In genomic region chrX:105098812-105099211, GRCh38 we compare ENCODE assay signal across 17 cellular contexts.
DNase-seq lines count a peak whose midpoint lies in the region; ATAC-seq, FAIRE-seq and TF ChIP-seq lines count a peak whose summit lies in the region.
"Had no signal": no experiment of that assay in that cellular context is flagged by ENCODE, and none has a peak within 500 bp of the region (broad histone marks: within the 10 kb centered on the region; RNA-seq: fewer than 3 reads in every experiment).

No MANE protein-coding gene starts in this region.

- H3K27me3 Mint-ChIP-seq in astrocyte (ENCODE audit: low read depth, unreplicated experiment) (no peaks in the 10 kb centered on the region), mesothelial cell of epicardium (ENCODE audit: low read depth) (no peaks in the 10 kb centered on the region)
- no peaks in the 10 kb centered on the region for H3K27me3 Mint-ChIP-seq in activated CD4-positive, alpha-beta T cell treated with anti-CD3 and anti-CD28 coated beads, Interleukin-2, amount 10 ng/mL, durations not matched to agents 24 days and 14 days
- H3K27me3 Mint-ChIP-seq: B cell; CD4-positive, alpha-beta T cell had no signal

- H3K9ac ChIP-seq in HepG2 (ENCODE audit: insufficient read depth, low read depth, low read length) (no peak overlapping the region), astrocyte (ENCODE audit: low read length) (no peak overlapping the region)

- no peak for TF ChIP-seq RAD21 in HepG2 (CRISPR knock-in tag; IDR thresholded peaks at IDR 0.05)

- H3K4me1 Mint-ChIP-seq in astrocyte (ENCODE audit: low read depth, unreplicated experiment): no peaks in the 10 kb centered on the region
- no peaks in the 10 kb centered on the region for H3K4me1 Mint-ChIP-seq in activated CD4-positive, alpha-beta T cell treated with anti-CD3 and anti-CD28 coated beads, Interleukin-2, amount 10 ng/mL, durations not matched to agents 24 days and 14 days
- H3K4me1 Mint-ChIP-seq in mesothelial cell of epicardium: no peaks in the 10 kb centered on the region
- H3K4me1 Mint-ChIP-seq: B cell had no signal

- H3K4me3 ChIP-seq in HepG2 (replicated peaks in 1 of 3; ENCODE audit: insufficient read depth in 1 of 3, low read depth in 2 of 3, low read length in 3 of 3) (no peak overlapping the region), right lobe of liver (no peak overlapping the region), astrocyte (ENCODE audit: insufficient read depth, low read depth, low read length) (no peak overlapping the region), epithelial cell of esophagus (ENCODE audit: low read length) (no peak overlapping the region)

- in situ Hi-C loops in HepG2 (cut with HindIII; ENCODE audit: extremely low pct_ligation_motif_present, low pct_unique_long_range_greater_than_20kb): no loop called here

- intact Hi-C loops in HepG2 (cut with micrococcal nuclease; ENCODE audit: unreplicated experiment): no loop called here
- intact Hi-C loops in right lobe of liver (cut with DNase I): no loop called here
- intact Hi-C loops in activated CD4-positive, alpha-beta T cell treated with anti-CD3 and anti-CD28 coated beads, Interleukin-2, amount 10 ng/mL, durations not matched to agents 24 days and 14 days (cut with micrococcal nuclease): no loop called here

- WGBS in HepG2 (ENCODE audit: low lambda C conversion rate): 8% methylated on average over 4 of the region's 4 CpGs
- WGBS in right lobe of liver (ENCODE audit: insufficient coverage, low coverage, low lambda C conversion rate, missing lambda C conversion rate): 63% methylated on average over 4 of the region's 4 CpGs

- H3K4me3 Mint-ChIP-seq in astrocyte (ENCODE audit: unreplicated experiment) (no peak overlapping the region), mesothelial cell of epicardium (no peak overlapping the region)
- no peak overlapping the region for H3K4me3 Mint-ChIP-seq in activated CD4-positive, alpha-beta T cell treated with anti-CD3 and anti-CD28 coated beads, Interleukin-2, amount 10 ng/mL, durations not matched to agents 24 days and 14 days
- H3K4me3 Mint-ChIP-seq: B cell; CD4-positive, alpha-beta T cell; HFFc6 had no signal

- CTCF ChIA-PET in HepG2 (lab: Yijun Ruan, JAX; ENCODE audit: low intra/inter-chr PET ratio, low total read pairs): no interaction called here

- H3K36me3 ChIP-seq in HepG2 (replicated peaks in 1 of 2; ENCODE audit: control insufficient read depth in 1 of 2, insufficient read depth in 2 of 2, low read length in 2 of 2) (no peaks in the 10 kb centered on the region), right lobe of liver (no peaks in the 10 kb centered on the region), astrocyte (ENCODE audit: insufficient read depth, low read length) (no peaks in the 10 kb centered on the region)

- H3K4me1 ChIP-seq in HepG2 (ENCODE audit: insufficient read depth, low read length) (no peaks in the 10 kb centered on the region), right lobe of liver (no peaks in the 10 kb centered on the region), astrocyte (ENCODE audit: insufficient read depth, low read length) (no peaks in the 10 kb centered on the region)

- DNase-seq in HepG2 (ENCODE audit: low spot score) (peak; percentile 5), right lobe of liver (no peak), astrocyte (ENCODE audit: low read depth) (no peak), epithelial cell of esophagus (ENCODE audit: low read depth) (peak; percentile 58), mesothelial cell of epicardium (ENCODE audit: low spot score in 2 of 2, unreplicated experiment in 2 of 2) (no peak)
- no peak for DNase-seq in activated CD4-positive, alpha-beta T cell treated with anti-CD3 and anti-CD28 coated beads, Interleukin-2, amount 10 ng/mL, durations not matched to agents 24 days and 14 days
- DNase-seq: C1 segment of cervical spinal cord; Calu3; CD4-positive, alpha-beta T cell; DND-41; GDM1; HCEC 1CT; HFFc6 had no signal

- BruUV-seq in HepG2 (replicated peaks; lab: Mats Ljungman, UMichigan): no TSS peak

- H3K9me3 Mint-ChIP-seq in astrocyte (ENCODE audit: unreplicated experiment): no peaks in the 10 kb centered on the region
- H3K9me3 Mint-ChIP-seq in activated CD4-positive, alpha-beta T cell treated with anti-CD3 and anti-CD28 coated beads, Interleukin-2, amount 10 ng/mL, durations not matched to agents 24 days and 14 days: no peaks in the 10 kb centered on the region
- H3K9me3 Mint-ChIP-seq in mesothelial cell of epicardium: peaks cover 29% of the 10 kb centered on the region
- H3K9me3 Mint-ChIP-seq: CD4-positive, alpha-beta T cell had no signal

- H4K20me1 ChIP-seq in HepG2 (ENCODE audit: insufficient read depth, low read length): no peaks in the 10 kb centered on the region
- H4K20me1 ChIP-seq in astrocyte (ENCODE audit: insufficient read depth, low read length): no peaks in the 10 kb centered on the region

- H3K27ac Mint-ChIP-seq in astrocyte (ENCODE audit: unreplicated experiment) (no peak overlapping the region), mesothelial cell of epicardium (no peak overlapping the region)
- H3K27ac Mint-ChIP-seq in activated CD4-positive, alpha-beta T cell treated with anti-CD3 and anti-CD28 coated beads, Interleukin-2, amount 10 ng/mL, durations not matched to agents 24 days and 14 days: no peak overlapping the region
- H3K27ac Mint-ChIP-seq: B cell; CD4-positive, alpha-beta T cell; HFFc6 had no signal

- H3K9me3 ChIP-seq in HepG2 (ENCODE audit: low read length) (no peaks in the 10 kb centered on the region), right lobe of liver (no peaks in the 10 kb centered on the region), astrocyte (ENCODE audit: insufficient read depth, low read depth, low read length) (no peaks in the 10 kb centered on the region)

- H3K27ac ChIP-seq in HepG2 (ENCODE audit: extremely low read length, insufficient read depth, low read length): no peak overlapping the region
- H3K27ac ChIP-seq in right lobe of liver: no peak overlapping the region
- H3K27ac ChIP-seq in astrocyte (ENCODE audit: low read depth, low read length): no peak overlapping the region

- H2AFZ ChIP-seq in HepG2 (ENCODE audit: low read length) (no peak overlapping the region), astrocyte (ENCODE audit: low read depth, low read length) (no peak overlapping the region)

- ATAC-seq in HepG2 (no peak; the same call in 2 of the 3 replicates), right lobe of liver (no peak), GM21390 (IDR thresholded peaks at IDR 0.05; ENCODE audit: unreplicated experiment) (no peak)

- H3K4me2 ChIP-seq in HepG2 (ENCODE audit: low read depth, low read length) (no peak overlapping the region), astrocyte (ENCODE audit: low read length) (no peak overlapping the region)

- H3K27me3 ChIP-seq in HepG2 (ENCODE audit: control insufficient read depth in 1 of 2, insufficient read depth in 2 of 2, low read length in 2 of 2) (no peaks in the 10 kb centered on the region), right lobe of liver (no peaks in the 10 kb centered on the region), astrocyte (ENCODE audit: insufficient read depth, low read length) (no peaks in the 10 kb centered on the region)

- TF ChIP-seq CTCF in HepG2 (CRISPR knock-in tag; IDR thresholded peaks at IDR 0.05): no peak
- TF ChIP-seq CTCF in right lobe of liver (IDR thresholded peaks at IDR 0.05): no peak
- TF ChIP-seq CTCF in astrocyte (IDR thresholded peaks at IDR 0.05; ENCODE audit: insufficient read depth, low read depth, low read length): no peak
- TF ChIP-seq CTCF in epithelial cell of esophagus (IDR thresholded peaks at IDR 0.05; ENCODE audit: insufficient read depth, low read depth, low read length, missing control alignments): no peak
- no peak for TF ChIP-seq CTCF in mesothelial cell of epicardium (IDR thresholded peaks at IDR 0.05; ENCODE audit: unreplicated experiment)

- POLR2A ChIA-PET in HepG2 (lab: Yijun Ruan, JAX): no interaction called here

- FAIRE-seq in HepG2 (lab: Jason Lieb, UNC) (no peak), astrocyte (lab: Jason Lieb, UNC) (peak; percentile 62)
- FAIRE-seq: GM12892, GM19239 had no signal

- no peaks in the 10 kb centered on the region for H3K36me3 Mint-ChIP-seq in astrocyte (ENCODE audit: low read depth, unreplicated experiment)
- no peaks in the 10 kb centered on the region for H3K36me3 Mint-ChIP-seq in activated CD4-positive, alpha-beta T cell treated with anti-CD3 and anti-CD28 coated beads, Interleukin-2, amount 10 ng/mL, durations not matched to agents 24 days and 14 days (ENCODE audit: low read depth)
- H3K36me3 Mint-ChIP-seq in mesothelial cell of epicardium: no peaks in the 10 kb centered on the region

- TF ChIP-seq POLR2A in HepG2 (IDR thresholded peaks at IDR 0.05; ENCODE audit: insufficient read depth in 1 of 2, low read depth in 2 of 2, low read length in 2 of 2) (no peak), right lobe of liver (IDR thresholded peaks at IDR 0.05) (no peak)

- H3K79me2 ChIP-seq in HepG2 (ENCODE audit: insufficient read depth, low read length) (no peaks in the 10 kb centered on the region), astrocyte (ENCODE audit: insufficient read depth, low read length) (no peaks in the 10 kb centered on the region)

- TF ChIP-seq EP300 in HepG2 (IDR thresholded peaks at IDR 0.05; ENCODE audit: low read depth in 2 of 2, low read length in 2 of 2): no peak
- TF ChIP-seq EP300 in HepG2 (CRISPR knock-in tag; IDR thresholded peaks at IDR 0.05; ENCODE audit: borderline replicate concordance): no peak

TF ChIP-seq in HepG2, 621 proteins besides CTCF, POLR2A, EP300 and RAD21:
- TF ChIP-seq SUZ12 (IDR thresholded peaks at IDR 0.05; ENCODE audit: low read depth, low read length): no peak
- no peak for TF ChIP-seq CBX5 (CRISPR knock-in tag; IDR thresholded peaks at IDR 0.05; ENCODE audit: borderline replicate concordance)
- no peak for TF ChIP-seq ZNF367 (CRISPR knock-in tag; IDR thresholded peaks at IDR 0.05; ENCODE audit: borderline replicate concordance)
- no peak for TF ChIP-seq RFXAP (CRISPR knock-in tag; IDR thresholded peaks at IDR 0.05; ENCODE audit: borderline replicate concordance)
- TF ChIP-seq ATF4 (CRISPR knock-in tag; IDR thresholded peaks at IDR 0.05): no peak
- 0 out of 2 replicates have a peak, but pooled peaks have one; percentile 8 for TF ChIP-seq NFE2L2 (IDR thresholded peaks at IDR 0.05; ENCODE audit: low read length)

Comparison
In these comparisons a context has a peak if more than half of its experiments do, and no peak if none do; other contexts are left out.
1. DNase-seq: peak in HepG2 (single experiment) and epithelial cell of esophagus (single experiment); none in right lobe of liver (0 of 3), astrocyte (single experiment), activated CD4-positive, alpha-beta T cell treated with anti-CD3 and anti-CD28 coated beads, Interleukin-2, amount 10 ng/mL, durations not matched to agents 24 days and 14 days (single experiment) and mesothelial cell of epicardium (0 of 2).